16 cellular contexts compared by ENCODE assay signal in the genomic region with DNA sequence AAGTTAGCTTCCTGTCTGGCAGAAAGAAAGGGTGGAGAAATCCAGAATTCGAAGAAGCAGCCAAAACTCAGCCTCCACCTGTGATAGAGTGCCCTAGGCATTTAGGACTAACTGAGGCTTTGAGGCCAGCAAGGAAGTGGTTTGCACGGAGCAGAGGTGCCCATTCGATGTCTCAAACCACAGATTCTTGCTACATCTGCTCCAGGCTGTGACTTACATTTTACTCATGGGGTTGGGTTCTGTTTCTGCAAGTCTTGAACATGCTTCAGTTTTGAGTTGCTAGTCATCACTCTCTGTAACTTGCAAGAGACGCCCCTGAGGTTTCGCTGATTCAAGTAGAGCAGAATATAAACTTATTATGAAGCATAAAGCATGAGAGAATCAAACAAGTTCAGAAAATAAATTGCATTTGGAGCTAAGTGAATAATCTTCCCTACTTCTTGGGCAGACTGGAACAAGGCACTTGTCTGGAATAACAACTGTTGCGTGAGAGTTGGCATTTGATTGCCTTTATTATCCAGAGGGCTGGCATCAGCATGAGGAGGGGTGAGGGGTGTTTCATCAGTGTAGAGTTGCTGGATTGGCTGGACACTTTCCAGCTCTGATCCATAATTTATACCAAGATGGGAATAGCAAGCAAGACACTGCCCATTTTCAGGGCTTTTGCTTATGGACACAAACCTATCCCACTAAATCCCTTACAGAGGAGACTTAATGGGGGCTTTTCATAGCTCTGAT.
DNase-seq lines count a peak whose midpoint lies in the region; ATAC-seq and TF ChIP-seq lines count a peak whose summit lies in the region.
"Had no signal": no experiment of that assay in that cellular context is flagged by ENCODE, and none has a peak within 500 bp of the region (broad histone marks: within the 10 kb centered on the region; RNA-seq: fewer than 3 reads in every experiment).

No MANE protein-coding gene starts in this region.

- no peak for TF ChIP-seq CTCF in RWPE2 (IDR thresholded peaks at IDR 0.05; ENCODE audit: poor library complexity, severe bottlenecking)

- H3K36me3 ChIP-seq in RWPE2 (ENCODE audit: low read depth) (no peaks in the 10 kb centered on the region), esophagus (ENCODE audit: control insufficient read depth in 2 of 2, insufficient read depth in 2 of 2, low read length in 1 of 2) (no peaks in the 10 kb centered on the region)
- H3K36me3 ChIP-seq: left lung, pancreas had no signal

- no peaks in the 10 kb centered on the region for H3K27me3 Mint-ChIP-seq in stimulated activated naive B cell treated with anti-CD40 and anti-IgM and Interleukin-4, amounts not matched to agents 10 μg/mL and 1 μg/mL and 100 μg/mL, for 72 hours

- 42 to 48% methylated on average over 6 of the region's 6 CpGs for WGBS in esophagus, 2 donors

- no peak overlapping the region for H3K27ac Mint-ChIP-seq in stimulated activated naive B cell treated with anti-CD40 and anti-IgM and Interleukin-4, amounts not matched to agents 10 μg/mL and 1 μg/mL and 100 μg/mL, for 72 hours

- H3K4me1 Mint-ChIP-seq in stimulated activated naive B cell treated with anti-CD40 and anti-IgM and Interleukin-4, amounts not matched to agents 10 μg/mL and 1 μg/mL and 100 μg/mL, for 72 hours = no peaks in the 10 kb centered on the region

- peak overlapping the region; percentile 100 for H3K27ac ChIP-seq in RWPE2 (ENCODE audit: poor library complexity, severe bottlenecking)
- H3K27ac ChIP-seq in esophagus (ENCODE audit: low read depth in 2 of 2, low read length in 1 of 2) = peak overlapping the region; percentile 87 to 96
- H3K27ac ChIP-seq: left lung, pancreas had no signal

- peak; percentile 19 for DNase-seq in stimulated activated CD4-positive, alpha-beta T cell treated with anti-CD3 and anti-CD28 coated beads, Interleukin-15, amount 100 ng/mL, for 24 hours
- DNase-seq in stimulated activated CD4-positive, alpha-beta T cell treated with anti-CD3 and anti-CD28 coated beads, Interleukin-4, amount 100 ng/mL, for 1 hour = no peak
- DNase-seq in RWPE2 (ENCODE audit: low spot score) (peak; percentile 95), DMS153 (lab: John Stamatoyannopoulos, UW) (no peak), NCI-H82 treated with DMSO at 0.1 percent for 48 hours (lab: John Stamatoyannopoulos, UW; ENCODE audit: unreplicated experiment) (no peak)
- peak; percentile 32 for DNase-seq in stimulated activated CD8-positive, alpha-beta memory T cell treated with anti-CD3 and anti-CD28 coated beads, Interleukin-4, amount 100 ng/mL, for 48 hours
- no peak for DNase-seq in stimulated activated naive B cell treated with anti-CD40 and anti-IgM and Interleukin-4, amounts not matched to agents 10 μg/mL and 1 μg/mL and 100 μg/mL, for 72 hours
- DNase-seq: activated naive CD4-positive, alpha-beta T cell treated with Interleukin-2 at 50 U/mL for 16 hours; Caco-2; GF-D8; left lung; NCI-H1417 treated with DMSO at 0.1 percent for 48 hours; pancreas; small intestine had no signal

- H3K27me3 ChIP-seq in RWPE2 (ENCODE audit: insufficient read depth, poor library complexity, severe bottlenecking) = no peaks in the 10 kb centered on the region
- no peaks in the 10 kb centered on the region for H3K27me3 ChIP-seq in esophagus (ENCODE audit: control insufficient read depth in 1 of 2, insufficient read depth in 2 of 2, low read length in 2 of 2)
- H3K27me3 ChIP-seq: left lung had no signal

- H3K4me3 ChIP-seq in RWPE2 (ENCODE audit: severe bottlenecking) = no peak overlapping the region
- H3K4me3 ChIP-seq in esophagus (ENCODE audit: low read depth in 1 of 2, low read length in 2 of 2) = no peak overlapping the region
- H3K4me3 ChIP-seq: K562, left lung, pancreas had no signal

- peak; percentile 96 for ATAC-seq in RWPE2 (ENCODE audit: low read depth)
- no peak for ATAC-seq in stimulated activated naive B cell treated with anti-CD40 and anti-IgM and Interleukin-4, amounts not matched to agents 10 μg/mL and 1 μg/mL and 100 μg/mL, for 72 hours (replicated peaks)
- ATAC-seq: K562, left lung had no signal

- H3K4me3 Mint-ChIP-seq in stimulated activated naive B cell treated with anti-CD40 and anti-IgM and Interleukin-4, amounts not matched to agents 10 μg/mL and 1 μg/mL and 100 μg/mL, for 72 hours = no peak overlapping the region

- H3K4me1 ChIP-seq in RWPE2 (ENCODE audit: insufficient read depth, poor library complexity, severe bottlenecking) = peaks cover 38% of the 10 kb centered on the region
- H3K4me1 ChIP-seq in esophagus (ENCODE audit: control insufficient read depth in 2 of 2, insufficient read depth in 2 of 2, low read length in 1 of 2) = no peaks in the 10 kb centered on the region
- H3K4me1 ChIP-seq: Caco-2, left lung, pancreas had no signal

- H3K36me3 Mint-ChIP-seq in stimulated activated naive B cell treated with anti-CD40 and anti-IgM and Interleukin-4, amounts not matched to agents 10 μg/mL and 1 μg/mL and 100 μg/mL, for 72 hours = no peaks in the 10 kb centered on the region

- peaks cover 5 to 12% of the 10 kb centered on the region in 2 donors for H3K9me3 Mint-ChIP-seq in stimulated activated naive B cell treated with anti-CD40 and anti-IgM and Interleukin-4, amounts not matched to agents 10 μg/mL and 1 μg/mL and 100 μg/mL, for 72 hours

- H3K9me3 ChIP-seq in RWPE2 (ENCODE audit: severe bottlenecking) (peaks cover 5% of the 10 kb centered on the region), esophagus (ENCODE audit: control insufficient read depth in 2 of 2, insufficient read depth in 1 of 2, low read depth in 1 of 2, low read length in 1 of 2) (peaks cover 0 to 2% of the 10 kb centered on the region in 2 donors)
- H3K9me3 ChIP-seq: Caco-2, pancreas had no signal

Comparison
In these comparisons a context has a peak if more than half of its experiments do, and no peak if none do; other contexts are left out.
1. DNase-seq: peak in stimulated activated CD4-positive, alpha-beta T cell treated with anti-CD3 and anti-CD28 coated beads, Interleukin-15, amount 100 ng/mL, for 24 hours (single experiment), RWPE2 (single experiment) and stimulated activated CD8-positive, alpha-beta memory T cell treated with anti-CD3 and anti-CD28 coated beads, Interleukin-4, amount 100 ng/mL, for 48 hours (single experiment); none in stimulated activated CD4-positive, alpha-beta T cell treated with anti-CD3 and anti-CD28 coated beads, Interleukin-4, amount 100 ng/mL, for 1 hour (single experiment), stimulated activated naive B cell treated with anti-CD40 and anti-IgM and Interleukin-4, amounts not matched to agents 10 μg/mL and 1 μg/mL and 100 μg/mL, for 72 hours (single experiment), DMS153 (single experiment) and NCI-H82 treated with DMSO at 0.1 percent for 48 hours (single experiment).